ENCODE assay signal across 9 cellular contexts in genomic region chr22:40436460-40437431, GRCh38.
DNase-seq lines count a peak whose midpoint lies in the region; ATAC-seq, FAIRE-seq and TF ChIP-seq lines count a peak whose summit lies in the region.
"Had no signal": no experiment of that assay in that cellular context is flagged by ENCODE, and none has a peak within 500 bp of the region (broad histone marks: within the 10 kb centered on the region; RNA-seq: fewer than 3 reads in every experiment).

No MANE protein-coding gene starts in this region.

- H3K36me3 ChIP-seq in DOHH2 (ENCODE audit: control insufficient read depth, low read length): peaks cover 54% of the 10 kb centered on the region
- H3K36me3 ChIP-seq in OCI-LY1 (ENCODE audit: insufficient read depth, low read length): peaks cover 30% of the 10 kb centered on the region
- peaks cover 3 to 5% of the 10 kb centered on the region in 2 donors for H3K36me3 ChIP-seq in small intestine (ENCODE audit: control insufficient read depth in 2 of 2, insufficient read depth in 2 of 2, low read length in 2 of 2)

- DNase-seq in astrocyte of the spinal cord (ENCODE audit: low read depth, low spot score): peak; percentile 79
- peak; percentile 62 for DNase-seq in iPS-NIHi11 (ENCODE audit: low spot score)
- peak; percentile 64 for DNase-seq in small intestine

- H3F3A ChIP-seq in DOHH2 (ENCODE audit: control insufficient read depth, insufficient read depth): peaks cover 39% of the 10 kb centered on the region
- H3F3A ChIP-seq in OCI-LY1 (ENCODE audit: insufficient read depth, low read length): peaks cover 14% of the 10 kb centered on the region

- H3K4me1 ChIP-seq in DOHH2 (ENCODE audit: control insufficient read depth, low read length) (peaks cover 100% of the 10 kb centered on the region), OCI-LY1 (ENCODE audit: insufficient read depth, low read length, severe bottlenecking) (peaks cover 42% of the 10 kb centered on the region), small intestine (ENCODE audit: control insufficient read depth in 2 of 2, insufficient read depth in 1 of 2, low read depth in 1 of 2, low read length in 1 of 2) (peaks cover 0 to 9% of the 10 kb centered on the region in 2 donors)

- H3K27me3 ChIP-seq in DOHH2 (ENCODE audit: control insufficient read depth, low read length) (no peaks in the 10 kb centered on the region), OCI-LY1 (ENCODE audit: insufficient read depth, low read length) (no peaks in the 10 kb centered on the region), small intestine (ENCODE audit: control insufficient read depth in 2 of 2, insufficient read depth in 2 of 2, low read length in 2 of 2) (no peaks in the 10 kb centered on the region)

- ATAC-seq in GM19395 (IDR thresholded peaks at IDR 0.05; ENCODE audit: unreplicated experiment) (peak; percentile 74), HG03521 (IDR thresholded peaks at IDR 0.05; ENCODE audit: unreplicated experiment) (peak; percentile 57), HG03469 (IDR thresholded peaks at IDR 0.05; ENCODE audit: unreplicated experiment) (no peak)

- H3K79me2 ChIP-seq in DOHH2 (ENCODE audit: control insufficient read depth, low read length) (peaks cover 76% of the 10 kb centered on the region), OCI-LY1 (ENCODE audit: insufficient read depth, low read length) (0 out of 2 replicates have a peak, but pooled peaks cover 4% of the 10 kb centered on the region)

- H3K9me2 ChIP-seq in DOHH2 (replicated peaks; ENCODE audit: control insufficient read depth, low read length) (no peaks in the 10 kb centered on the region), OCI-LY1 (ENCODE audit: low read depth, low read length) (no peaks in the 10 kb centered on the region)

- no peaks in the 10 kb centered on the region for H4K20me1 ChIP-seq in DOHH2 (ENCODE audit: control insufficient read depth, insufficient read depth, low read depth, low read length)
- H4K20me1 ChIP-seq in OCI-LY1 (ENCODE audit: insufficient read depth, low read length): no peaks in the 10 kb centered on the region

- in situ Hi-C loops in astrocyte of the spinal cord (cut with HindIII; ENCODE audit: low sequenced_read_pairs): no loop called here

- no peak overlapping the region for H2AFZ ChIP-seq in OCI-LY1 (ENCODE audit: low read length)

- no peak for FAIRE-seq in small intestine (lab: Jason Lieb, UNC)
- FAIRE-seq: endometrium had no signal

- TF ChIP-seq CTCF in DOHH2 (IDR thresholded peaks at IDR 0.05; ENCODE audit: low read depth, low read length, poor library complexity, severe bottlenecking) (peak; percentile 59), OCI-LY1 (IDR thresholded peaks at IDR 0.05; ENCODE audit: low read length) (peak; percentile 71), astrocyte of the spinal cord (IDR thresholded peaks at IDR 0.05; ENCODE audit: low read depth, low read length) (peak; percentile 43)

- WGBS in small intestine, 3 donors: 30 to 43% (median 35%) methylated on average over 14 of the region's 14 CpGs

- H3K4me2 ChIP-seq in DOHH2 (ENCODE audit: low read length): peak overlapping the region; percentile 98
- peak overlapping the region; percentile 46 for H3K4me2 ChIP-seq in OCI-LY1 (ENCODE audit: low read length)

- peak overlapping the region; percentile 35 for H3K9ac ChIP-seq in OCI-LY1 (ENCODE audit: low read length)

- H3K27ac ChIP-seq in DOHH2 (ENCODE audit: low read depth, low read length): peak overlapping the region; percentile 99
- peak overlapping the region; percentile 97 for H3K27ac ChIP-seq in OCI-LY1 (ENCODE audit: low read depth, low read length, poor library complexity, severe bottlenecking)
- peak overlapping the region; percentile 41 to 77 for H3K27ac ChIP-seq in small intestine (ENCODE audit: low read depth in 1 of 2, low read length in 1 of 2)

- H3K9me3 ChIP-seq in DOHH2 (ENCODE audit: control insufficient read depth, insufficient read depth, low read length) (no peaks in the 10 kb centered on the region), OCI-LY1 (ENCODE audit: low read length) (no peaks in the 10 kb centered on the region), small intestine (ENCODE audit: control insufficient read depth, low read depth) (no peaks in the 10 kb centered on the region)

- peak overlapping the region; percentile 74 for H3K4me3 ChIP-seq in DOHH2 (ENCODE audit: low read length)
- H3K4me3 ChIP-seq in OCI-LY1 (ENCODE audit: low read depth, low read length, poor library complexity, severe bottlenecking): peak overlapping the region; percentile 35
- H3K4me3 ChIP-seq in astrocyte of the spinal cord (ENCODE audit: low read depth, low read length): no peak overlapping the region
- no peak overlapping the region for H3K4me3 ChIP-seq in small intestine (ENCODE audit: low read depth in 1 of 2, low read length in 2 of 2)

Comparison
In these comparisons a context has a peak if more than half of its experiments do, and no peak if none do; other contexts are left out.
1. H3K4me3 ChIP-seq: peak in DOHH2 (single experiment) and OCI-LY1 (single experiment); none in astrocyte of the spinal cord (single experiment) and small intestine (0 of 2).
2. Peak in every context shown above with its lines, with median percentiles within 50 percentile points of each other: H3K27ac ChIP-seq, CTCF ChIP-seq and DNase-seq.